15 cellular contexts compared by ENCODE assay signal in the genomic region with DNA sequence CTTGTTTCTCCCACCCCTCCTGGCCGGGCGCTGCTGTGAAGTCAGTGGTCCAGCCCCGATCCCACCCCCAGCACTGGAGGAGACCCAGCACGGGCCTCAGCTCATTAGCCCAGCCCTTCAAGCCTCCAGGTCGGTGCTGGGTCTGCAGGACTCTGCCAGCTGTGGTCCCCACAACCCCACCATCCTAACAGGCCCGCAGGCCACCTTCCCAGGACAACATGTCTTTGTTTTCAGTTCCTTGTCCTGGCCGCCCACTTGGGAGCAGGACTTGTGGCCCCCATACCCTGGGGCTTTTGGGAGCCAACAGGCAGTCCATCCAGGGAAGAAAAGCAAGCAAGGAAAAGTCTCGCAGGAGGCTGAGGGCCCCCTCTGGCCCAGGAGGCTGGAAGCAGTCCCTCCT. TPM values are rescaled to one million over a fixed set of nuclear protein-coding genes. Genes with fewer than 3 reads are reported as not detected.
"Had no signal": no experiment of that assay in that cellular context is flagged by ENCODE, and none has a peak within 500 bp of the region (broad histone marks: within the 10 kb centered on the region; RNA-seq: fewer than 3 reads in every experiment).

No MANE protein-coding gene starts in this region.

- ATAC-seq: activated CD4-positive, CD25-positive, alpha-beta regulatory T cell treated with anti-CD3 and anti-CD28 coated beads, Interleukin-2, amount 50 U/mL, for 24 hours; left colon; naive thymus-derived CD8-positive, alpha-beta T cell; psoas muscle; sciatic nerve; stimulated activated naive CD8-positive, alpha-beta T cell treated with anti-CD3 and anti-CD28 coated beads, Interleukin-15, Interleukin-2, amounts not matched to agents 100 U/mL and 50 U/mL, for 24 hours; upper lobe of right lung had no signal

- H3K9me3 ChIP-seq: psoas muscle, suprapubic skin, upper lobe of right lung had no signal

- FAIRE-seq: colon had no signal

- H3K27ac ChIP-seq: ascending aorta, hepatocyte, psoas muscle, suprapubic skin, upper lobe of right lung had no signal

- H3K27ac Mint-ChIP-seq: activated CD4-positive, alpha-beta memory T cell treated with anti-CD3 and anti-CD28 coated beads for 36 hours had no signal

- H3K4me3 Mint-ChIP-seq: activated CD4-positive, alpha-beta memory T cell treated with anti-CD3 and anti-CD28 coated beads for 36 hours had no signal

- H3K36me3 ChIP-seq: ascending aorta, suprapubic skin, upper lobe of right lung had no signal

- H3K27me3 ChIP-seq: ascending aorta, hepatocyte, suprapubic skin, upper lobe of right lung had no signal

- H3K79me2 ChIP-seq: hepatocyte had no signal

- H3K27me3 Mint-ChIP-seq: activated CD4-positive, alpha-beta memory T cell treated with anti-CD3 and anti-CD28 coated beads for 36 hours had no signal

- H2AFZ ChIP-seq: hepatocyte had no signal

- DNase-seq: activated CD4-positive, alpha-beta memory T cell treated with anti-CD3 and anti-CD28 coated beads for 36 hours; activated T-cell treated with anti-CD3 and anti-CD28 coated beads, Interleukin-2, amount 50 U/mL, for 48 hours; naive thymus-derived CD8-positive, alpha-beta T cell; psoas muscle; stimulated activated naive CD8-positive, alpha-beta T cell treated with anti-CD3 and anti-CD28 coated beads, Interleukin-15, Interleukin-2, amounts not matched to agents 100 U/mL and 50 U/mL, for 24 hours; upper lobe of right lung had no signal

- H3K36me3 Mint-ChIP-seq: activated CD4-positive, alpha-beta memory T cell treated with anti-CD3 and anti-CD28 coated beads for 36 hours had no signal

- H3K4me2 ChIP-seq: hepatocyte had no signal

- H3K4me3 ChIP-seq: ascending aorta, hepatocyte, lung, psoas muscle, suprapubic skin, upper lobe of right lung had no signal

RNA-seq across cellular contexts. Expression of a gene that starts 60.0 kb away (rescaled TPM):
- total RNA-seq: activated CD4-positive, alpha-beta memory T cell treated with anti-CD3 and anti-CD28 coated beads for 36 hours; ascending aorta; hepatocyte; suprapubic skin; T-helper 2 cell treated with Interferon-gamma antibody and Interleukin-4, amounts not matched to agents 100 ng/mL and 5 ng/mL, for 36 hours; upper lobe of right lung had no signal
- polyA plus RNA-seq: naive thymus-derived CD8-positive, alpha-beta T cell had no signal
